14 cellular contexts compared by ENCODE assay signal in genomic region chr13:104315606-104316005, GRCh38.
A peak's percentile ranks its signal among the peaks of the same experiment; 100 is the strongest.
DNase-seq lines count a peak whose midpoint lies in the region; ATAC-seq, FAIRE-seq and TF ChIP-seq lines count a peak whose summit lies in the region.
"Had no signal": no experiment of that assay in that cellular context is flagged by ENCODE, and none has a peak within 500 bp of the region (broad histone marks: within the 10 kb centered on the region; RNA-seq: fewer than 3 reads in every experiment).

No MANE protein-coding gene starts in this region.

- in situ Hi-C loops in brain microvascular endothelial cell (cut with HindIII; ENCODE audit: low pct_ligation_motif_present, low sequenced_read_pairs): no loop called here

- H3K27me3 ChIP-seq in brain microvascular endothelial cell (replicated peaks): no peaks in the 10 kb centered on the region
- H3K27me3 ChIP-seq in hepatocyte: no peaks in the 10 kb centered on the region
- H3K27me3 ChIP-seq: esophagus squamous epithelium had no signal

- TF ChIP-seq POLR2A in A549 (IDR thresholded peaks at IDR 0.05; ENCODE audit: low read length): no peak

- no peak overlapping the region for H3K27ac ChIP-seq in A549
- H3K27ac ChIP-seq in brain microvascular endothelial cell: peak overlapping the region; percentile 97
- peak overlapping the region; percentile 52 for H3K27ac ChIP-seq in hepatocyte
- H3K27ac ChIP-seq: esophagus squamous epithelium, KMS-11 had no signal

- H3K9me3 ChIP-seq in A549: no peaks in the 10 kb centered on the region
- no peaks in the 10 kb centered on the region for H3K9me3 ChIP-seq in hepatocyte (ENCODE audit: low read depth)
- H3K9me3 ChIP-seq: esophagus squamous epithelium had no signal

- no peak for TF ChIP-seq RAD21 in A549 (conservative IDR thresholded peaks at IDR 0.05 in 1 of 2, IDR thresholded peaks at IDR 0.05 in 1 of 2)

- no peak overlapping the region for H2AFZ ChIP-seq in hepatocyte

- no peaks in the 10 kb centered on the region for H3K36me3 ChIP-seq in brain microvascular endothelial cell (replicated peaks)
- no peaks in the 10 kb centered on the region for H3K36me3 ChIP-seq in hepatocyte (replicated peaks; ENCODE audit: insufficient read depth, low read depth)
- H3K36me3 ChIP-seq: esophagus squamous epithelium had no signal

- ATAC-seq in A549: peak; percentile 68 to 86
- ATAC-seq in GM18520 (IDR thresholded peaks at IDR 0.05; ENCODE audit: unreplicated experiment): no peak
- no peak for ATAC-seq in GM19463 (IDR thresholded peaks at IDR 0.05; ENCODE audit: unreplicated experiment)

- no peaks in the 10 kb centered on the region for H3K9me2 ChIP-seq in hepatocyte (replicated peaks; ENCODE audit: insufficient read depth)

- no peak overlapping the region for H3K4me3 ChIP-seq in A549
- no peak overlapping the region for H3K4me3 ChIP-seq in brain microvascular endothelial cell (ENCODE audit: low read depth, low read length)
- no peak overlapping the region for H3K4me3 ChIP-seq in hepatocyte
- H3K4me3 ChIP-seq: esophagus squamous epithelium had no signal

- POLR2A ChIA-PET in A549 (lab: Yijun Ruan, JAX): no interaction called here

- 2% methylated on average over 3 of the region's 3 CpGs for WGBS in A549 (ENCODE audit: missing lambda C conversion rate)
- WGBS in hepatocyte (ENCODE audit: low lambda C conversion rate, missing lambda C conversion rate): 56% methylated on average over 3 of the region's 3 CpGs

- no peaks in the 10 kb centered on the region for H4K20me1 ChIP-seq in hepatocyte (ENCODE audit: insufficient read depth, poor library complexity, severe bottlenecking)

- CTCF ChIA-PET in A549 (lab: Yijun Ruan, JAX): no interaction called here

- no peak for TF ChIP-seq EP300 in A549 (IDR thresholded peaks at IDR 0.05)

- DNase-seq in A549 (ENCODE audit: low read depth in 1 of 2, low spot score in 1 of 2) (peak in 1 of 2 experiments; percentile 47), HT1080 (ENCODE audit: low read depth) (peak; percentile 91), brain microvascular endothelial cell (peak; percentile 94), hepatocyte (ENCODE audit: low spot score) (peak; percentile 34), inferior parietal cortex (ENCODE audit: extremely low spot score) (no peak), OCI-M2 (lab: John Stamatoyannopoulos, UW; ENCODE audit: unreplicated experiment) (no peak)
- DNase-seq: activated CD8-positive, alpha-beta memory T cell treated with anti-CD3 and anti-CD28 coated beads, Interleukin-2, amount 50 U/mL, for 48 hours; aorta; esophagus squamous epithelium; occipital lobe; stimulated activated CD4-positive, alpha-beta T cell treated with anti-CD3 and anti-CD28 coated beads, Interleukin-4, amount 100 ng/mL, for 4 hours had no signal

- H3K4me1 ChIP-seq in A549: peaks cover 4% of the 10 kb centered on the region; the same call in 2 of the 3 replicates
- no peaks in the 10 kb centered on the region for H3K4me1 ChIP-seq in hepatocyte (ENCODE audit: insufficient read depth)
- H3K4me1 ChIP-seq: esophagus squamous epithelium had no signal

- TF ChIP-seq CTCF in A549 (IDR thresholded peaks at IDR 0.05) (no peak), brain microvascular endothelial cell (IDR thresholded peaks at IDR 0.05; ENCODE audit: low read depth, low read length, missing control alignments) (no peak), hepatocyte (IDR thresholded peaks at IDR 0.05; ENCODE audit: poor library complexity) (no peak)

- H3K79me2 ChIP-seq in hepatocyte: no peaks in the 10 kb centered on the region

- H3K4me2 ChIP-seq in A549: peak overlapping the region; percentile 8; the same call in 1 of the 3 replicates
- H3K4me2 ChIP-seq in hepatocyte: no peak overlapping the region
- H3K4me2 ChIP-seq: KMS-11 had no signal

- FAIRE-seq in A549 (lab: Jason Lieb, UNC): no peak

TF ChIP-seq in A549, 52 proteins besides CTCF, POLR2A, EP300 and RAD21:
- peak; percentile 52; the same call in 1 of the 2 replicates for TF ChIP-seq JUNB (IDR thresholded peaks at IDR 0.05)
- TF ChIP-seq, protein P1, sequence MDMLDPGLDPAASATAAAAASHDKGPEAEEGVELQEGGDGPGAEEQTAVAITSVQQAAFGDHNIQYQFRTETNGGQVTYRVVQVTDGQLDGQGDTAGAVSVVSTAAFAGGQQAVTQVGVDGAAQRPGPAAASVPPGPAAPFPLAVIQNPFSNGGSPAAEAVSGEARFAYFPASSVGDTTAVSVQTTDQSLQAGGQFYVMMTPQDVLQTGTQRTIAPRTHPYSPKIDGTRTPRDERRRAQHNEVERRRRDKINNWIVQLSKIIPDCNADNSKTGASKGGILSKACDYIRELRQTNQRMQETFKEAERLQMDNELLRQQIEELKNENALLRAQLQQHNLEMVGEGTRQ (IDR thresholded peaks at IDR 0.05): no peak
- TF ChIP-seq EHF (CRISPR knock-in tag; IDR thresholded peaks at IDR 0.05): no peak
- peak; percentile 16; the same call in 1 of the 2 replicates for TF ChIP-seq FOSL2 (IDR thresholded peaks at IDR 0.05)
- peak; percentile 48; the same call in 1 of the 2 replicates for TF ChIP-seq FOSL2 (CRISPR knock-in tag; IDR thresholded peaks at IDR 0.05)

Comparison
In these comparisons a context has a peak if more than half of its experiments do, and no peak if none do; other contexts are left out.
1. ATAC-seq: peak in A549 (2 of 2); none in GM18520 (single experiment) and GM19463 (single experiment).
2. DNase-seq: peak in HT1080 (single experiment), brain microvascular endothelial cell (single experiment) and hepatocyte (single experiment); none in inferior parietal cortex (single experiment) and OCI-M2 (single experiment).
3. H3K27ac ChIP-seq: peak in brain microvascular endothelial cell (single experiment) and hepatocyte (single experiment); none in A549 (0 of 2).